10 cellular contexts compared by ENCODE assay signal in genomic region chr22:31680764-31681624, GRCh38. TPM values are rescaled to one million over a fixed set of nuclear protein-coding genes. Genes with fewer than 3 reads are reported as not detected.
DNase-seq lines count a peak whose midpoint lies in the region; ATAC-seq and TF ChIP-seq lines count a peak whose summit lies in the region.
"Had no signal": no experiment of that assay in that cellular context is flagged by ENCODE, and none has a peak within 500 bp of the region (broad histone marks: within the 10 kb centered on the region; RNA-seq: fewer than 3 reads in every experiment).

No MANE protein-coding gene starts in this region.

- no peak overlapping the region for H3K9ac ChIP-seq in rectal smooth muscle tissue (ENCODE audit: low read length)

- H3K27ac ChIP-seq in RWPE1 (peak overlapping the region; percentile 95), esophagus squamous epithelium (peak overlapping the region; percentile 28 to 82 (median 50)), rectal smooth muscle tissue (ENCODE audit: low read depth, low read length) (peak overlapping the region; percentile 74)

- DNase-seq in EH (ENCODE audit: low read depth), result peak; percentile 85
- DNase-seq in RWPE1 (ENCODE audit: low spot score), result no peak
- DNase-seq in esophagus squamous epithelium (lab: John Stamatoyannopoulos, UW), result no peak
- DNase-seq in stimulated activated naive CD8-positive, alpha-beta T cell treated with anti-CD3 and anti-CD28 coated beads, Interleukin-15, Interleukin-2, amounts not matched to agents 100 U/mL and 50 U/mL, for 24 hours, result no peak
- no peak for DNase-seq in inferior parietal cortex (ENCODE audit: extremely low spot score)
- DNase-seq: activated CD8-positive, alpha-beta memory T cell treated with anti-CD3 and anti-CD28 coated beads, Interleukin-2, amount 50 U/mL, for 4 hours; NCI-H446 had no signal

- no peaks in the 10 kb centered on the region for H3K27me3 ChIP-seq in esophagus squamous epithelium
- H3K27me3 ChIP-seq in rectal smooth muscle tissue (ENCODE audit: control insufficient read depth, insufficient read depth, low read length), result no peaks in the 10 kb centered on the region

- H3K9me3 ChIP-seq in esophagus squamous epithelium, result no peaks in the 10 kb centered on the region

- intact Hi-C loops in esophagus squamous epithelium (cut with DNase I), result no loop called here

- WGBS in esophagus squamous epithelium, 2 donors, result 25 to 45% methylated on average over 9 of the region's 9 CpGs

- H3K4me3 ChIP-seq in esophagus squamous epithelium (no peak overlapping the region), rectal smooth muscle tissue (ENCODE audit: low read length) (peak overlapping the region; percentile 5)

- CTCF ChIA-PET in RWPE1 (lab: Yijun Ruan, JAX), result no interaction called here

- H3K36me3 ChIP-seq in esophagus squamous epithelium, result peaks cover 0 to 26% (median 0%) of the 10 kb centered on the region in 3 donors
- no peaks in the 10 kb centered on the region for H3K36me3 ChIP-seq in rectal smooth muscle tissue (ENCODE audit: control insufficient read depth, insufficient read depth, low read length)

- ATAC-seq in stimulated activated naive CD8-positive, alpha-beta T cell treated with anti-CD3 and anti-CD28 coated beads, Interleukin-15, Interleukin-2, amounts not matched to agents 100 U/mL and 50 U/mL, for 24 hours, result no peak
- ATAC-seq in GM21737 (IDR thresholded peaks at IDR 0.05; ENCODE audit: unreplicated experiment) (no peak), GM19035 (IDR thresholded peaks at IDR 0.05; ENCODE audit: unreplicated experiment) (no peak)

- POLR2A ChIA-PET in RWPE1 (lab: Yijun Ruan, JAX; ENCODE audit: low non-redundant PET), result no interaction called here

- TF ChIP-seq CTCF in RWPE1 (conservative IDR thresholded peaks at IDR 0.05; ENCODE audit: low read depth) (no peak), esophagus squamous epithelium (IDR thresholded peaks at IDR 0.05) (no peak)

- no peak for TF ChIP-seq POLR2A in esophagus squamous epithelium (IDR thresholded peaks at IDR 0.05)

- peaks cover 5 to 52% (median 29%) of the 10 kb centered on the region in 3 donors for H3K4me1 ChIP-seq in esophagus squamous epithelium
- peaks cover 21% of the 10 kb centered on the region for H3K4me1 ChIP-seq in rectal smooth muscle tissue (ENCODE audit: control insufficient read depth, insufficient read depth, low read length)

RNA-seq across cellular contexts. Expression of gene PISD, which starts 19.0 kb away (rescaled TPM):
- 10 to 100 TPM; 21.4 to 34.0 (median 30.6) TPM for total RNA-seq in esophagus squamous epithelium
